8 cellular contexts compared by ENCODE assay signal in the genomic region with DNA sequence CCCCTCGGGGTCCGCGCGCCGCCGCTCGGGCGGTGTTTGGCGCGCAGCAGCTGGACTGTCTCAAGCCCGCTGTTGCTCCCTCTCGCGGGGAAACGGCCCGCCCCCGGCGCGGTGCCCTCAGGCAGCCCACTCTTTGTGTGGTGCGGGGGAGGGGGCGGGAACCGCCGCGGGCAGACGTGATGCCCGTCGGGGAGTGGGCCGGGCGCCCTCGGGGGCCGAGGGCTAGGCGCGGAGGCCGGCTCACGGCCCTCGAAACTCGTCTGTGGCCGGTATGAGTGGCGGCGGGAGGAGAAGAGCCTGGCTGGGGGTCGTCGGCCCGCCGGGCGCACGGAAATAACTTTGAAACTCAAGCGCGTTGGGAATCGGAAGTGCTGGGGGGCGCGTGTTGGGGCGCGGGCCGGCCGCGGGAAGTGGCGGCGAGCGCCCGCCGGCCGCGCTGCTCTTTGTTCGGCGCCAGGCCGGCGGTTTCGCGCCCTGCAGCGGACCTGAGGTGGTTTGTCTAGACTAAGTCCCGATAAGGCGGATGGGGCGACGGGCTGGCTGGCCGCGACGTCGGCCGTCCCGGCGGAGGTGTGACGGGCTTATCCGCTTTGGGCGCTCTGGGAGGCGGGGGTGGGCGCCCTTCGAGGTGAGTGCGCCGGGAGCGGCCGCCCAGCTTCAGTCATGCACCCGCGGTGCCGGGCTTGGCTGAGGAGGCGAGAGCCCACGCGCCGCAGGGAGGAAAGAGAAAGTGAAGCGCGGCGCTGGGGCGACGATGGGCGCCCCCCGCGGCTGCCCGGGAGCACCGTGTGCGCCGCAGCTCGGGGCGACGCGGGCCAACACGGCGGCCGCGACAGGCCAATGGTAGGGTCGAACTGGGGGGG. TPM values are rescaled to one million over a fixed set of nuclear protein-coding genes. Genes with fewer than 3 reads are reported as not detected.
DNase-seq lines count a peak whose midpoint lies in the region; ATAC-seq and TF ChIP-seq lines count a peak whose summit lies in the region.

No MANE protein-coding gene starts in this region.

- H2AFZ ChIP-seq in OCI-LY3 (ENCODE audit: low read depth, low read length) = no peak overlapping the region

- peak overlapping the region; percentile 99 for H3K9ac ChIP-seq in OCI-LY3 (ENCODE audit: low read length)

- peaks cover 35% of the 10 kb centered on the region for H4K20me1 ChIP-seq in OCI-LY3 (ENCODE audit: insufficient read depth, low read length)

- H3K4me3 ChIP-seq in GM06990 (replicated peaks; ENCODE audit: low read depth, low read length) (peak overlapping the region; percentile 91), OCI-LY3 (ENCODE audit: low read length) (peak overlapping the region; percentile 94), cardiac muscle cell (peak overlapping the region; percentile 67)

- peak; percentile 14 for TF ChIP-seq CTCF in GM06990 (IDR thresholded peaks at IDR 0.05; ENCODE audit: insufficient read depth, low read length, poor library complexity, severe bottlenecking)
- no peak for TF ChIP-seq CTCF in OCI-LY3 (IDR thresholded peaks at IDR 0.05; ENCODE audit: low read depth, low read length)
- TF ChIP-seq CTCF in cardiac muscle cell (IDR thresholded peaks at IDR 0.05; ENCODE audit: low read depth, low read length) = peak; percentile 6

- H3K27me3 ChIP-seq in GM06990 (replicated peaks; ENCODE audit: control insufficient read depth, insufficient read depth, low read length) = no peaks in the 10 kb centered on the region
- no peaks in the 10 kb centered on the region for H3K27me3 ChIP-seq in OCI-LY3 (ENCODE audit: low read depth, low read length)
- no peaks in the 10 kb centered on the region for H3K27me3 ChIP-seq in cardiac muscle cell

- intact Hi-C loops in sciatic nerve (cut with DNase I) = loop anchor here (5.0 kb wide), 1 partner anchor 97 kb away; no protein-coding TSS in a partner anchor

- DNase-seq in GM06990 (ENCODE audit: extremely low read depth, insufficient read length) (peak; percentile 78), cardiac muscle cell (ENCODE audit: low read depth in 1 of 2, low spot score in 1 of 2) (peak; percentile 44 to 48), sciatic nerve (ENCODE audit: low spot score) (peak; percentile 75)
- DNase-seq in activated naive CD4-positive, alpha-beta T cell (lab: John Stamatoyannopoulos, UW) = peak; percentile 39 to 58 (median 56)

- H3K9me3 ChIP-seq in OCI-LY3 (ENCODE audit: insufficient read depth, low read length) = no peaks in the 10 kb centered on the region
- no peaks in the 10 kb centered on the region for H3K9me3 ChIP-seq in cardiac muscle cell (ENCODE audit: low read depth)

- H3K79me2 ChIP-seq in OCI-LY3 (ENCODE audit: low read length) = peaks cover 76% of the 10 kb centered on the region

- peak overlapping the region; percentile 90 for H3K27ac ChIP-seq in OCI-LY3 (ENCODE audit: low read length)
- H3K27ac ChIP-seq in cardiac muscle cell = peak overlapping the region; percentile 94

- H3K4me1 ChIP-seq in OCI-LY3 (ENCODE audit: low read length) = peaks cover 27% of the 10 kb centered on the region
- peaks cover 4% of the 10 kb centered on the region for H3K4me1 ChIP-seq in cardiac muscle cell (ENCODE audit: low read depth)

- peak overlapping the region; percentile 92 for H3K4me2 ChIP-seq in OCI-LY3 (ENCODE audit: low read length)

- no peak for ATAC-seq in sciatic nerve
- no peak for ATAC-seq in HG03039 (IDR thresholded peaks at IDR 0.05; ENCODE audit: unreplicated experiment)
- no peak for ATAC-seq in GM18858 (IDR thresholded peaks at IDR 0.05; ENCODE audit: unreplicated experiment)
- no peak for ATAC-seq in GM19467 (IDR thresholded peaks at IDR 0.05; ENCODE audit: unreplicated experiment)

- H3K36me3 ChIP-seq in GM06990 (ENCODE audit: control insufficient read depth, insufficient read depth, low read length) = peaks cover 14% of the 10 kb centered on the region
- H3K36me3 ChIP-seq in OCI-LY3 (replicated peaks; ENCODE audit: low read depth, low read length) = peaks cover 44% of the 10 kb centered on the region
- H3K36me3 ChIP-seq in cardiac muscle cell = peaks cover 21% of the 10 kb centered on the region

RNA-seq across cellular contexts. Expression of a gene that starts 0.7 kb away (rescaled TPM):
- total RNA-seq in cardiac muscle cell (638 and 737 TPM in 2 replicates), sciatic nerve (779 TPM)
- polyA plus RNA-seq in cardiac muscle cell = 750 and 774 TPM in 2 replicates
